ENCODE assay signal across 1 cellular context in genomic region chr5:68316469-68316868, GRCh38.
TF ChIP-seq lines count a peak whose summit lies in the region.

No MANE protein-coding gene starts in this region.

TF ChIP-seq in K562, 482 proteins besides CTCF, POLR2A, EP300 and RAD21 (continued from another document):
- TF ChIP-seq ZFPM2 (CRISPR knock-in tag; IDR thresholded peaks at IDR 0.05) (no peak), ZFX (CRISPR knock-in tag; IDR thresholded peaks at IDR 0.05) (peak; percentile 61; the same call in 1 of the 2 replicates), ETS2 (tag; IDR thresholded peaks at IDR 0.05; ENCODE audit: borderline replicate concordance, poor library complexity, severe bottlenecking) (no peak), JUND (IDR thresholded peaks at IDR 0.05; ENCODE audit: borderline replicate concordance, low read depth, low read length) (peak; percentile 30; the same call in 1 of the 2 replicates), JUND (tag; IDR thresholded peaks at IDR 0.05; ENCODE audit: borderline replicate concordance, low read depth, low read length) (no peak; the same call in 2 of the 3 replicates)
